8 cellular contexts compared by ENCODE assay signal in genomic region chr15:75928680-75929608, GRCh38. TPM values are rescaled to one million over a fixed set of nuclear protein-coding genes. Genes with fewer than 3 reads are reported as not detected.
DNase-seq lines count a peak whose midpoint lies in the region; TF ChIP-seq lines count a peak whose summit lies in the region.

No MANE protein-coding gene starts in this region.

- no peaks in the 10 kb centered on the region for H3K9me3 Mint-ChIP-seq in brain
- no peaks in the 10 kb centered on the region for H3K9me3 Mint-ChIP-seq in activated naive CD8-positive, alpha-beta T cell treated with anti-CD3 and anti-CD28 coated beads for 36 hours

- H3K27me3 Mint-ChIP-seq in brain, result no peaks in the 10 kb centered on the region
- no peaks in the 10 kb centered on the region for H3K27me3 Mint-ChIP-seq in activated naive CD8-positive, alpha-beta T cell treated with anti-CD3 and anti-CD28 coated beads for 36 hours

- no peaks in the 10 kb centered on the region for H3K9me3 ChIP-seq in osteoblast (ENCODE audit: low read depth, low read length)

- H2AFZ ChIP-seq in osteoblast (ENCODE audit: low read length), result no peak overlapping the region

- peaks cover 10% of the 10 kb centered on the region for H3K4me1 Mint-ChIP-seq in brain
- peaks cover 37% of the 10 kb centered on the region for H3K4me1 Mint-ChIP-seq in activated naive CD8-positive, alpha-beta T cell treated with anti-CD3 and anti-CD28 coated beads for 36 hours

- H3K27ac ChIP-seq in osteoblast (ENCODE audit: low read depth, low read length), result no peak overlapping the region

- TF ChIP-seq CTCF in brain (conservative IDR thresholded peaks at IDR 0.05) (peak in 1 of 2 experiments; percentile 44), osteoblast (IDR thresholded peaks at IDR 0.05; ENCODE audit: extremely low read depth, low read depth, low read length) (peak; percentile 33)

- H3K4me1 ChIP-seq in osteoblast (ENCODE audit: insufficient read depth, low read length), result no peaks in the 10 kb centered on the region

- H3K36me3 Mint-ChIP-seq in brain, result peaks cover 41% of the 10 kb centered on the region
- peaks cover 46% of the 10 kb centered on the region for H3K36me3 Mint-ChIP-seq in activated naive CD8-positive, alpha-beta T cell treated with anti-CD3 and anti-CD28 coated beads for 36 hours

- DNase-seq in DMS 273 (lab: John Stamatoyannopoulos, UW; ENCODE audit: unreplicated experiment) (peak; percentile 6), DMS 273 treated with DMSO at 0.1 percent for 48 hours (lab: John Stamatoyannopoulos, UW) (no peak), LHCN-M2 (ENCODE audit: low read depth) (peak; percentile 24), osteoblast (ENCODE audit: insufficient read length, low spot score, missing footprints) (no peak), putamen (ENCODE audit: low spot score) (no peak), mucosa of gallbladder (ENCODE audit: low spot score) (no peak)
- DNase-seq in activated naive CD8-positive, alpha-beta T cell treated with anti-CD3 and anti-CD28 coated beads for 36 hours, result no peak

- no peak overlapping the region for H3K4me3 Mint-ChIP-seq in brain
- no peak overlapping the region for H3K4me3 Mint-ChIP-seq in activated naive CD8-positive, alpha-beta T cell treated with anti-CD3 and anti-CD28 coated beads for 36 hours

- no peaks in the 10 kb centered on the region for H3K27me3 ChIP-seq in osteoblast (ENCODE audit: insufficient read depth, low read length)

- H3K36me3 ChIP-seq in osteoblast (ENCODE audit: insufficient read depth, low read length), result peaks cover 27% of the 10 kb centered on the region

- H4K20me1 ChIP-seq in osteoblast (ENCODE audit: insufficient read depth, low read length), result peaks cover 8% of the 10 kb centered on the region

- H3K4me2 ChIP-seq in osteoblast (ENCODE audit: insufficient read depth, low read length), result no peak overlapping the region

- no peak overlapping the region for H3K4me3 ChIP-seq in osteoblast (ENCODE audit: insufficient read depth, low read length)

- peak overlapping the region in 4 of 5 experiments; percentile 33 to 76 (median 50) for H3K27ac Mint-ChIP-seq in brain
- H3K27ac Mint-ChIP-seq in activated naive CD8-positive, alpha-beta T cell treated with anti-CD3 and anti-CD28 coated beads for 36 hours, result no peak overlapping the region

- peaks cover 41% of the 10 kb centered on the region for H3K79me2 ChIP-seq in osteoblast (ENCODE audit: insufficient read depth, low read length)

RNA-seq across cellular contexts. Expression of gene FBXO22, which starts 25.3 kb away (rescaled TPM):
- 40.3 and 46.3 TPM in 2 replicates for total RNA-seq in LHCN-M2 (2014; rRNA removed)
- 37.7 TPM for polyA plus RNA-seq in LHCN-M2 (2012)
- polyA plus RNA-seq in brain (ENCODE audit: insufficient read depth, low read depth, low replicate concordance), result 17.1 TPM
- 27.1 and 27.4 TPM in 2 replicates for total RNA-seq in osteoblast
- 10 to 100 TPM; 48.2 to 49.5 TPM for total RNA-seq in activated naive CD8-positive, alpha-beta T cell treated with anti-CD3 and anti-CD28 coated beads for 36 hours
- 29.1 TPM for total RNA-seq in mucosa of gallbladder

Comparison
In these comparisons a context has a peak if more than half of its experiments do, and no peak if none do; other contexts are left out.
1. DNase-seq: peak in DMS 273 (single experiment) and LHCN-M2 (single experiment); none in DMS 273 treated with DMSO at 0.1 percent for 48 hours (single experiment), osteoblast (single experiment), putamen (single experiment), activated naive CD8-positive, alpha-beta T cell treated with anti-CD3 and anti-CD28 coated beads for 36 hours (single experiment) and mucosa of gallbladder (single experiment).